Comparison of ENCODE assay signal across 2 cellular contexts in genomic region chr2:85448840-85449588, GRCh38.
TF ChIP-seq lines count a peak whose summit lies in the region.

No MANE protein-coding gene starts in this region.

TF ChIP-seq in K562, 482 proteins besides CTCF, POLR2A, EP300 and RAD21:
- TF ChIP-seq ZNF77 (CRISPR knock-in tag; IDR thresholded peaks at IDR 0.05) (no peak), HES1 (IDR thresholded peaks at IDR 0.05; ENCODE audit: low read depth) (no peak), NCOA6 (IDR thresholded peaks at IDR 0.05) (no peak), ESRRA (IDR thresholded peaks at IDR 0.05; ENCODE audit: borderline replicate concordance, low read depth) (peak; percentile 85), REST (CRISPR knock-in tag; IDR thresholded peaks at IDR 0.05; ENCODE audit: low read depth) (no peak), SPI1 (IDR thresholded peaks at IDR 0.05; ENCODE audit: borderline replicate concordance, low read depth, low read length) (0 out of 2 replicates have a peak, but pooled peaks have one; percentile 47), BRF1 (IDR thresholded peaks at IDR 0.05; ENCODE audit: borderline replicate concordance, extremely low read depth, insufficient read length) (no peak), NONO (IDR thresholded peaks at IDR 0.05; ENCODE audit: low read depth in 2 of 2, low read length in 1 of 2) (no peak), BHLHE40 (IDR thresholded peaks at IDR 0.05; ENCODE audit: low read length) (no peak), LCOR (CRISPR knock-in tag; IDR thresholded peaks at IDR 0.05) (no peak), ZNF766 (CRISPR knock-in tag; conservative IDR thresholded peaks at IDR 0.05) (no peak), KAT2B (IDR thresholded peaks at IDR 0.05; ENCODE audit: low read depth, low read length) (no peak), TAF1 (IDR thresholded peaks at IDR 0.05; ENCODE audit: control insufficient read depth, extremely low read depth, insufficient read depth, low read length, severe bottlenecking) (no peak), NFXL1 (CRISPR knock-in tag; IDR thresholded peaks at IDR 0.05) (no peak), ZNF324 (CRISPR knock-in tag; IDR thresholded peaks at IDR 0.05) (no peak), STAT6 (CRISPR knock-in tag; IDR thresholded peaks at IDR 0.05) (no peak), ZNF12 (CRISPR knock-in tag; IDR thresholded peaks at IDR 0.05) (no peak)

TF ChIP-seq in SK-N-SH, 30 proteins besides CTCF, POLR2A, EP300 and RAD21:
- TF ChIP-seq MXI1 (IDR thresholded peaks at IDR 0.05; ENCODE audit: low read depth, low read length), result no peak
- no peak for TF ChIP-seq IRF3 (IDR thresholded peaks at IDR 0.05; ENCODE audit: low read depth, low read length)
- TF ChIP-seq MEF2A (IDR thresholded peaks at IDR 0.05; ENCODE audit: borderline replicate concordance, low read depth), result no peak
